Comparison of ENCODE assay signal across 10 cellular contexts in the genomic region with DNA sequence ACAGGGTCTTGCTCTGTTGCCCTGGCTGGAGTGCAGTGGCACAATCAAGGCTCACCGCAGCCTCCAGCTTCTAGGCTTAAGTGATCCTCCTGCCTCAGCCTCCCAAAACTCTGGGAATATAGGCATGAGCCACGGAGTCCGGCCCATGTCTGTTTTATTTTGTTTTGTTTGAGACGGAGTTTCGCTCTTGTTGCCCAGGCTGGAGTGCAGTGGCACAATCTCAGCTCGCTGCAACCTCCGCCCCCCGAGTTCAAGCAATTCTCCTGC. TPM values are rescaled to one million over a fixed set of nuclear protein-coding genes. Genes with fewer than 3 reads are reported as not detected.
DNase-seq lines count a peak whose midpoint lies in the region; ATAC-seq and TF ChIP-seq lines count a peak whose summit lies in the region.
"Not testable (repeated sequence)": the region's sequence is repeated elsewhere in the genome, so short reads cannot be mapped to it uniquely, and the experiment has no call there.
"Had no signal": no experiment of that assay in that cellular context is flagged by ENCODE, and none has a peak within 500 bp of the region (broad histone marks: within the 10 kb centered on the region; RNA-seq: fewer than 3 reads in every experiment).

No MANE protein-coding gene starts in this region.

- not testable (repeated sequence) for H3K36me3 Mint-ChIP-seq in T-cell, immature natural killer cell
- H3K36me3 Mint-ChIP-seq in endodermal cell (ENCODE audit: low read depth) (peaks cover 27% of the 10 kb centered on the region), neural crest cell (ENCODE audit: low read depth) (peaks cover 13% of the 10 kb centered on the region)

- H3K4me1 Mint-ChIP-seq in T-cell, result peaks cover 22 to 32% (median 25%) of the 10 kb centered on the region in 3 donors
- not testable (repeated sequence) for H3K4me1 Mint-ChIP-seq in endodermal cell
- H3K4me1 Mint-ChIP-seq in immature natural killer cell, result peaks cover 25 to 26% of the 10 kb centered on the region in 2 donors
- peaks cover 21% of the 10 kb centered on the region for H3K4me1 Mint-ChIP-seq in neural crest cell

- H3K4me3 ChIP-seq in AG10803 (ENCODE audit: low read length), result peak overlapping the region; percentile 88
- peak overlapping the region; percentile 60 for H3K4me3 ChIP-seq in HL-60 (replicated peaks; ENCODE audit: insufficient read depth, low read length)
- H3K4me3 ChIP-seq in adipocyte (ENCODE audit: low read length), result peak overlapping the region; percentile 86
- H3K4me3 ChIP-seq in endodermal cell (ENCODE audit: low read length), result peak overlapping the region; percentile 89
- peak overlapping the region; percentile 64 to 84 (median 79) for H3K4me3 ChIP-seq in stomach

- TF ChIP-seq CTCF in AG10803 (conservative IDR thresholded peaks at IDR 0.05; ENCODE audit: low read length); HL-60 (IDR thresholded peaks at IDR 0.05; ENCODE audit: insufficient read depth, low read length); endodermal cell (conservative IDR thresholded peaks at IDR 0.05); neural crest cell (conservative IDR thresholded peaks at IDR 0.05); stomach (IDR thresholded peaks at IDR 0.05): not testable (repeated sequence)

- peak overlapping the region; percentile 89 for H3K9ac ChIP-seq in adipocyte (ENCODE audit: low read length)
- H3K9ac ChIP-seq in endodermal cell (ENCODE audit: extremely low read depth, low read length, poor library complexity, severe bottlenecking), result not testable (repeated sequence)

- not testable (repeated sequence) for ATAC-seq in T-cell (replicated peaks in 1 of 4)

- not testable (repeated sequence) for H3K9me3 Mint-ChIP-seq in T-cell, endodermal cell, immature natural killer cell, neural crest cell

- not testable (repeated sequence) for H3K36me3 ChIP-seq in adipocyte (ENCODE audit: control insufficient read depth, insufficient read depth, low read length, severe bottlenecking)
- H3K36me3 ChIP-seq in endodermal cell (ENCODE audit: control insufficient read depth, insufficient read depth, low read length) (peaks cover 16% of the 10 kb centered on the region), stomach (peaks cover 4 to 24% (median 19%) of the 10 kb centered on the region in 4 donors)

- H3K4me1 ChIP-seq in adipocyte (ENCODE audit: control insufficient read depth, insufficient read depth, low read length) (peaks cover 10% of the 10 kb centered on the region), stomach (peaks cover 12 to 32% (median 29%) of the 10 kb centered on the region in 4 donors)
- not testable (repeated sequence) for H3K4me1 ChIP-seq in endodermal cell (ENCODE audit: control insufficient read depth, insufficient read depth, low read length)

- H3K27ac Mint-ChIP-seq in T-cell (peak overlapping the region; percentile 92 to 93), immature natural killer cell (peak overlapping the region; percentile 59 to 90 (median 88))
- H3K27ac Mint-ChIP-seq in endodermal cell; neural crest cell (ENCODE audit: unreplicated experiment): not testable (repeated sequence)

- not testable (repeated sequence) for H3K9me3 ChIP-seq in adipocyte (ENCODE audit: control insufficient read depth, low read length); endodermal cell (ENCODE audit: control insufficient read depth, low read length); stomach

- not testable (repeated sequence) for TF ChIP-seq POLR2A in stomach (IDR thresholded peaks at IDR 0.05)

- DNase-seq in AG10803 (ENCODE audit: low read depth); HL-60 (ENCODE audit: low read depth in 1 of 2, low spot score in 1 of 2); adipocyte (ENCODE audit: low read depth); endodermal cell; immature natural killer cell; neural crest cell (ENCODE audit: low read depth, low spot score); stomach: not testable (repeated sequence)
- DNase-seq in T-cell, result peak in 1 of 34 experiments; percentile 11

- POLR2A ChIA-PET in T-cell (lab: Charles Lee), result interaction anchor here in 1 of 2 donors (0.6 kb wide), 1 partner anchor 1614 kb away, joined by 3 read pairs; no protein-coding TSS in a partner anchor

- WGBS in endodermal cell (ENCODE audit: insufficient coverage in 1 of 2, insufficient read length in 1 of 2), 2 experiments, result 86 to 94% methylated on average over 8 of the region's 8 CpGs
- 84 to 91% (median 90%) methylated on average over 8 of the region's 8 CpGs for WGBS in stomach, 5 donors

- H3K27me3 ChIP-seq in HL-60 (ENCODE audit: insufficient read depth, poor library complexity, severe bottlenecking); adipocyte (replicated peaks; ENCODE audit: control insufficient read depth, insufficient read depth, low read length); endodermal cell (ENCODE audit: control insufficient read depth, insufficient read depth, low read length, poor library complexity, severe bottlenecking); stomach: not testable (repeated sequence)

- intact Hi-C loops in stomach (cut with DNase I; ENCODE audit: low total_unique reads), result not testable (repeated sequence)

- not testable (repeated sequence) for H3K27me3 Mint-ChIP-seq in T-cell; endodermal cell (ENCODE audit: insufficient read depth); immature natural killer cell (ENCODE audit: low read depth in 3 of 3); neural crest cell (ENCODE audit: low read depth)

- not testable (repeated sequence) for TF ChIP-seq EP300 in stomach (IDR thresholded peaks at IDR 0.05)

- CTCF ChIA-PET in T-cell (lab: Charles Lee), result interaction anchor here (0.6 to 0.8 kb wide), 2 partner anchors 25 to 87 kb away, joined by 3 to 4 read pairs; no protein-coding TSS in a partner anchor

- H3K4me3 Mint-ChIP-seq in T-cell (peak overlapping the region; percentile 84 to 88 (median 88)), endodermal cell (peak overlapping the region; percentile 70), immature natural killer cell (peak overlapping the region; percentile 80 to 89 (median 87)), neural crest cell (peak overlapping the region; percentile 91)

- H3K27ac ChIP-seq in HL-60 (replicated peaks) (peak overlapping the region; percentile 89), stomach (peak overlapping the region; percentile 97 to 100 (median 99))
- H3K27ac ChIP-seq in endodermal cell (ENCODE audit: low read depth, low read length), result not testable (repeated sequence)

RNA-seq across cellular contexts. Expression of gene ARL2, which starts 0.9 kb away (rescaled TPM):
- total RNA-seq in T-cell (10 to 100 TPM; 19.7 to 44.3 (median 39.5) TPM), endodermal cell (100 to 1,000 TPM; 127 to 199 TPM), neural crest cell (112 and 117 TPM in 2 replicates), stomach (100 to 1,000 TPM in 2 of 5 donors, 10 to 100 TPM in 2, 1 to 10 TPM in 1; 4.9 to 237 (median 57.2) TPM)
- polyA plus RNA-seq in endodermal cell (2013, experiment 1 of 2), result 160 TPM
- polyA plus RNA-seq in endodermal cell (2013, experiment 2 of 2), result 144 TPM
- polyA plus RNA-seq in immature natural killer cell (100 to 1,000 TPM in 1 of 3 donors, 10 to 100 TPM in 2; 79.1 to 101 (median 80.1) TPM), stomach (100 to 1,000 TPM in 1 of 3 donors, 10 to 100 TPM in 2; 88.3 to 119 (median 98.0) TPM)

RNA-seq across cellular contexts. Expression of gene SNX15, which starts 12.3 kb away (rescaled TPM):
- total RNA-seq in T-cell (10 to 100 TPM; 19.6 to 28.6 (median 25.4) TPM), endodermal cell (10 to 100 TPM; 14.2 to 16.4 TPM), neural crest cell (31.7 and 36.5 TPM in 2 replicates), stomach (10 to 100 TPM in 4 of 5 donors, 1 to 10 TPM in 1; 4.2 to 45.8 (median 13.3) TPM)
- polyA plus RNA-seq in endodermal cell (2013, experiment 1 of 2), result 20.9 TPM
- polyA plus RNA-seq in endodermal cell (2013, experiment 2 of 2), result 19.8 TPM
- polyA plus RNA-seq in immature natural killer cell (10 to 100 TPM; 14.5 to 20.6 (median 19.9) TPM), stomach (10 to 100 TPM; 18.7 to 22.5 (median 20.0) TPM)

RNA-seq across cellular contexts. Expression of gene BATF2, which starts 18.1 kb away (rescaled TPM):
- under 1 TPM in 2 of 5 donors, not detected in 3; 0.09 to 0.26 TPM for total RNA-seq in T-cell
- under 1 TPM in 1 of 2 donors, not detected in 1; 0.27 TPM for total RNA-seq in endodermal cell
- 0.25 TPM for polyA plus RNA-seq in endodermal cell (2013, experiment 1 of 2)
- 0.17 TPM for polyA plus RNA-seq in endodermal cell (2013, experiment 2 of 2)
- not detected for polyA plus RNA-seq in immature natural killer cell
- total RNA-seq in neural crest cell, result 0.21 and 0.30 TPM in 2 replicates
- total RNA-seq in stomach, result 10 to 100 TPM in 1 of 5 donors, 1 to 10 TPM in 2, under 1 TPM in 1, not detected in 1; 0.73 to 29.5 (median 3.0) TPM
- 10 to 100 TPM in 1 of 3 donors, 1 to 10 TPM in 2; 3.4 to 10.8 (median 4.5) TPM for polyA plus RNA-seq in stomach
- total RNA-seq: temporal lobe had no signal

RNA-seq across cellular contexts. Expression of gene SAC3D1, which starts 26.1 kb away (rescaled TPM):
- total RNA-seq in T-cell, result 10 to 100 TPM in 3 of 5 donors, 1 to 10 TPM in 2; 3.1 to 16.9 (median 14.5) TPM
- total RNA-seq in endodermal cell, result 10 to 100 TPM; 11.4 to 12.0 TPM
- polyA plus RNA-seq in endodermal cell (2013, experiment 1 of 2), result 20.5 TPM
- 19.5 TPM for polyA plus RNA-seq in endodermal cell (2013, experiment 2 of 2)
- polyA plus RNA-seq in immature natural killer cell, result 10 to 100 TPM in 1 of 3 donors, 1 to 10 TPM in 2; 3.8 to 11.7 (median 9.2) TPM
- 32.3 and 32.7 TPM in 2 replicates for total RNA-seq in neural crest cell
- total RNA-seq in stomach, result 10 to 100 TPM in 2 of 5 donors, 1 to 10 TPM in 3; 1.8 to 97.6 (median 6.7) TPM
- 10 to 100 TPM in 2 of 3 donors, 1 to 10 TPM in 1; 8.9 to 14.5 (median 14.4) TPM for polyA plus RNA-seq in stomach

RNA-seq across cellular contexts. Expression of gene MAJIN, which starts 43.0 kb away (rescaled TPM):
- total RNA-seq in T-cell (1 to 10 TPM in 1 of 5 donors, under 1 TPM in 3, not detected in 1; 0.44 to 1.8 (median 0.82) TPM), endodermal cell (not detected), neural crest cell (not detected in 2 replicates), stomach (not detected)
- polyA plus RNA-seq in endodermal cell (2013, experiment 1 of 2), result not detected
- not detected for polyA plus RNA-seq in endodermal cell (2013, experiment 2 of 2)
- polyA plus RNA-seq in immature natural killer cell (not detected), stomach (under 1 TPM in 1 of 3 donors, not detected in 2; 0.20 TPM)
- total RNA-seq: Right ventricle myocardium inferior, temporal lobe had no signal
